ENCODE assay signal across 1 cellular context in the genomic region with DNA sequence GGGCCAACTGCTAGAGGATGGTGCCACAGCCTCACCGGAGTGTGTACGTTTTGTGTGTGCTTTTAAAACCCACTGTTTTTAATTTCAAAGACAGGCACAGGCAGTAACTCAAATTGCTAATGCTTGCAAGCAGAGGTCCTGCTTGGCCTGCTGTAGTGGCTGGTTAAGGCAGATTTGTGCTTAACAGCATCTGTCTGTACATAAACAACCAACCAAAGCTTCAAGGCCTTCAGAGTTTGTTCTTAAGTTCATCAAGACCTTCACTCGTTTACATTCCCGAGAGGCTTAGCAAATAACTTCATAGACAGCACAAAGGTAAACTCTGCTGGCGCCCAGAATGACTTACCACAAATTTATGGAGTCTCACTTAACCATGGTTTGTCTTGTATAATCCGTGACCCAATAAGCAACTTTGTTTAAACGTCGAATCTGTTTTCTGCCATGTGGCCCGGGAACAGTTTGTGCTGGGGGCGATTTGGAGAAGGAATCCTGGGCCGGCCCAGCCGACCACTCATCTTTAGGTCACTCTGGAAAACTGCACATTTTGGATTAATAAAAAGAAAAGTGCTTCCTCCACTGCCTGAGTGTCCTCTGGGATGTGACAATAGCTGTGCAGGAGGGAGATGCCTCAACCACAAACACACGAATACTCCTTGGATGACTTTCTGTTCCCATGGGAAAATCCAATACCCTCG.
TF ChIP-seq lines count a peak whose summit lies in the region.

No MANE protein-coding gene starts in this region.

TF ChIP-seq in HepG2, 621 proteins besides CTCF, POLR2A, EP300 and RAD21 (continued from another document and continues in another):
- TF ChIP-seq TEAD2 (CRISPR knock-in tag; IDR thresholded peaks at IDR 0.05), result no peak
- TF ChIP-seq, protein P1, sequence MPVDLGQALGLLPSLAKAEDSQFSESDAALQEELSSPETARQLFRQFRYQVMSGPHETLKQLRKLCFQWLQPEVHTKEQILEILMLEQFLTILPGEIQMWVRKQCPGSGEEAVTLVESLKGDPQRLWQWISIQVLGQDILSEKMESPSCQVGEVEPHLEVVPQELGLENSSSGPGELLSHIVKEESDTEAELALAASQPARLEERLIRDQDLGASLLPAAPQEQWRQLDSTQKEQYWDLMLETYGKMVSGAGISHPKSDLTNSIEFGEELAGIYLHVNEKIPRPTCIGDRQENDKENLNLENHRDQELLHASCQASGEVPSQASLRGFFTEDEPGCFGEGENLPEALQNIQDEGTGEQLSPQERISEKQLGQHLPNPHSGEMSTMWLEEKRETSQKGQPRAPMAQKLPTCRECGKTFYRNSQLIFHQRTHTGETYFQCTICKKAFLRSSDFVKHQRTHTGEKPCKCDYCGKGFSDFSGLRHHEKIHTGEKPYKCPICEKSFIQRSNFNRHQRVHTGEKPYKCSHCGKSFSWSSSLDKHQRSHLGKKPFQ (CRISPR knock-in tag; IDR thresholded peaks at IDR 0.05; ENCODE audit: insufficient replicate concordance), result no peak
- TF ChIP-seq, protein P2, sequence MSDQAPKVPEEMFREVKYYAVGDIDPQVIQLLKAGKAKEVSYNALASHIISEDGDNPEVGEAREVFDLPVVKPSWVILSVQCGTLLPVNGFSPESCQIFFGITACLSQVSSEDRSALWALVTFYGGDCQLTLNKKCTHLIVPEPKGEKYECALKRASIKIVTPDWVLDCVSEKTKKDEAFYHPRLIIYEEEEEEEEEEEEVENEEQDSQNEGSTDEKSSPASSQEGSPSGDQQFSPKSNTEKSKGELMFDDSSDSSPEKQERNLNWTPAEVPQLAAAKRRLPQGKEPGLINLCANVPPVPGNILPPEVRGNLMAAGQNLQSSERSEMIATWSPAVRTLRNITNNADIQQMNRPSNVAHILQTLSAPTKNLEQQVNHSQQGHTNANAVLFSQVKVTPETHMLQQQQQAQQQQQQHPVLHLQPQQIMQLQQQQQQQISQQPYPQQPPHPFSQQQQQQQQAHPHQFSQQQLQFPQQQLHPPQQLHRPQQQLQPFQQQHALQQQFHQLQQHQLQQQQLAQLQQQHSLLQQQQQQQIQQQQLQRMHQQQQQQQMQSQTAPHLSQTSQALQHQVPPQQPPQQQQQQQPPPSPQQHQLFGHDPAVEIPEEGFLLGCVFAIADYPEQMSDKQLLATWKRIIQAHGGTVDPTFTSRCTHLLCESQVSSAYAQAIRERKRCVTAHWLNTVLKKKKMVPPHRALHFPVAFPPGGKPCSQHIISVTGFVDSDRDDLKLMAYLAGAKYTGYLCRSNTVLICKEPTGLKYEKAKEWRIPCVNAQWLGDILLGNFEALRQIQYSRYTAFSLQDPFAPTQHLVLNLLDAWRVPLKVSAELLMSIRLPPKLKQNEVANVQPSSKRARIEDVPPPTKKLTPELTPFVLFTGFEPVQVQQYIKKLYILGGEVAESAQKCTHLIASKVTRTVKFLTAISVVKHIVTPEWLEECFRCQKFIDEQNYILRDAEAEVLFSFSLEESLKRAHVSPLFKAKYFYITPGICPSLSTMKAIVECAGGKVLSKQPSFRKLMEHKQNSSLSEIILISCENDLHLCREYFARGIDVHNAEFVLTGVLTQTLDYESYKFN (CRISPR knock-in tag; conservative IDR thresholded peaks at IDR 0.05), result 0 out of 2 replicates have a peak, but pooled peaks have one; percentile 29
- TF ChIP-seq, protein P3, sequence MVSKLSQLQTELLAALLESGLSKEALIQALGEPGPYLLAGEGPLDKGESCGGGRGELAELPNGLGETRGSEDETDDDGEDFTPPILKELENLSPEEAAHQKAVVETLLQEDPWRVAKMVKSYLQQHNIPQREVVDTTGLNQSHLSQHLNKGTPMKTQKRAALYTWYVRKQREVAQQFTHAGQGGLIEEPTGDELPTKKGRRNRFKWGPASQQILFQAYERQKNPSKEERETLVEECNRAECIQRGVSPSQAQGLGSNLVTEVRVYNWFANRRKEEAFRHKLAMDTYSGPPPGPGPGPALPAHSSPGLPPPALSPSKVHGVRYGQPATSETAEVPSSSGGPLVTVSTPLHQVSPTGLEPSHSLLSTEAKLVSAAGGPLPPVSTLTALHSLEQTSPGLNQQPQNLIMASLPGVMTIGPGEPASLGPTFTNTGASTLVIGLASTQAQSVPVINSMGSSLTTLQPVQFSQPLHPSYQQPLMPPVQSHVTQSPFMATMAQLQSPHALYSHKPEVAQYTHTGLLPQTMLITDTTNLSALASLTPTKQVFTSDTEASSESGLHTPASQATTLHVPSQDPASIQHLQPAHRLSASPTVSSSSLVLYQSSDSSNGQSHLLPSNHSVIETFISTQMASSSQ (IDR thresholded peaks at IDR 0.05; ENCODE audit: low read depth), result no peak
- TF ChIP-seq, protein P3 (CRISPR knock-in tag; IDR thresholded peaks at IDR 0.05; ENCODE audit: borderline replicate concordance), result no peak
- TF ChIP-seq, protein P4, sequence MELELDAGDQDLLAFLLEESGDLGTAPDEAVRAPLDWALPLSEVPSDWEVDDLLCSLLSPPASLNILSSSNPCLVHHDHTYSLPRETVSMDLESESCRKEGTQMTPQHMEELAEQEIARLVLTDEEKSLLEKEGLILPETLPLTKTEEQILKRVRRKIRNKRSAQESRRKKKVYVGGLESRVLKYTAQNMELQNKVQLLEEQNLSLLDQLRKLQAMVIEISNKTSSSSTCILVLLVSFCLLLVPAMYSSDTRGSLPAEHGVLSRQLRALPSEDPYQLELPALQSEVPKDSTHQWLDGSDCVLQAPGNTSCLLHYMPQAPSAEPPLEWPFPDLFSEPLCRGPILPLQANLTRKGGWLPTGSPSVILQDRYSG (CRISPR knock-in tag; IDR thresholded peaks at IDR 0.05), result no peak
- TF ChIP-seq NCOA2 (CRISPR knock-in tag; IDR thresholded peaks at IDR 0.05), result peak; percentile 81
- TF ChIP-seq FOXJ3 (CRISPR knock-in tag; IDR thresholded peaks at IDR 0.05; ENCODE audit: borderline replicate concordance), result 0 out of 2 replicates have a peak, but pooled peaks have one; percentile 42
- no peak for TF ChIP-seq HNRNPLL (IDR thresholded peaks at IDR 0.05; ENCODE audit: low read depth, low read length, poor library complexity, severe bottlenecking)
- TF ChIP-seq GATAD2A (CRISPR knock-in tag; IDR thresholded peaks at IDR 0.05), result 0 out of 2 replicates have a peak, but pooled peaks have one; percentile 9
- TF ChIP-seq, protein P5, sequence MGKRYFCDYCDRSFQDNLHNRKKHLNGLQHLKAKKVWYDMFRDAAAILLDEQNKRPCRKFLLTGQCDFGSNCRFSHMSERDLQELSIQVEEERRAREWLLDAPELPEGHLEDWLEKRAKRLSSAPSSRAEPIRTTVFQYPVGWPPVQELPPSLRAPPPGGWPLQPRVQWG (CRISPR knock-in tag; IDR thresholded peaks at IDR 0.05; ENCODE audit: borderline replicate concordance, low read depth), result no peak
- no peak for TF ChIP-seq ZNF589 (CRISPR knock-in tag; conservative IDR thresholded peaks at IDR 0.05)
- peak; percentile 30; the same call in 1 of the 2 replicates for TF ChIP-seq DMAP1 (CRISPR knock-in tag; IDR thresholded peaks at IDR 0.05)
- TF ChIP-seq ZNF501 (CRISPR knock-in tag; IDR thresholded peaks at IDR 0.05), result 0 out of 2 replicates have a peak, but pooled peaks have one; percentile 28
- peak; percentile 98 for TF ChIP-seq BCL6 (CRISPR knock-in tag; IDR thresholded peaks at IDR 0.05)
- TF ChIP-seq, protein P6, sequence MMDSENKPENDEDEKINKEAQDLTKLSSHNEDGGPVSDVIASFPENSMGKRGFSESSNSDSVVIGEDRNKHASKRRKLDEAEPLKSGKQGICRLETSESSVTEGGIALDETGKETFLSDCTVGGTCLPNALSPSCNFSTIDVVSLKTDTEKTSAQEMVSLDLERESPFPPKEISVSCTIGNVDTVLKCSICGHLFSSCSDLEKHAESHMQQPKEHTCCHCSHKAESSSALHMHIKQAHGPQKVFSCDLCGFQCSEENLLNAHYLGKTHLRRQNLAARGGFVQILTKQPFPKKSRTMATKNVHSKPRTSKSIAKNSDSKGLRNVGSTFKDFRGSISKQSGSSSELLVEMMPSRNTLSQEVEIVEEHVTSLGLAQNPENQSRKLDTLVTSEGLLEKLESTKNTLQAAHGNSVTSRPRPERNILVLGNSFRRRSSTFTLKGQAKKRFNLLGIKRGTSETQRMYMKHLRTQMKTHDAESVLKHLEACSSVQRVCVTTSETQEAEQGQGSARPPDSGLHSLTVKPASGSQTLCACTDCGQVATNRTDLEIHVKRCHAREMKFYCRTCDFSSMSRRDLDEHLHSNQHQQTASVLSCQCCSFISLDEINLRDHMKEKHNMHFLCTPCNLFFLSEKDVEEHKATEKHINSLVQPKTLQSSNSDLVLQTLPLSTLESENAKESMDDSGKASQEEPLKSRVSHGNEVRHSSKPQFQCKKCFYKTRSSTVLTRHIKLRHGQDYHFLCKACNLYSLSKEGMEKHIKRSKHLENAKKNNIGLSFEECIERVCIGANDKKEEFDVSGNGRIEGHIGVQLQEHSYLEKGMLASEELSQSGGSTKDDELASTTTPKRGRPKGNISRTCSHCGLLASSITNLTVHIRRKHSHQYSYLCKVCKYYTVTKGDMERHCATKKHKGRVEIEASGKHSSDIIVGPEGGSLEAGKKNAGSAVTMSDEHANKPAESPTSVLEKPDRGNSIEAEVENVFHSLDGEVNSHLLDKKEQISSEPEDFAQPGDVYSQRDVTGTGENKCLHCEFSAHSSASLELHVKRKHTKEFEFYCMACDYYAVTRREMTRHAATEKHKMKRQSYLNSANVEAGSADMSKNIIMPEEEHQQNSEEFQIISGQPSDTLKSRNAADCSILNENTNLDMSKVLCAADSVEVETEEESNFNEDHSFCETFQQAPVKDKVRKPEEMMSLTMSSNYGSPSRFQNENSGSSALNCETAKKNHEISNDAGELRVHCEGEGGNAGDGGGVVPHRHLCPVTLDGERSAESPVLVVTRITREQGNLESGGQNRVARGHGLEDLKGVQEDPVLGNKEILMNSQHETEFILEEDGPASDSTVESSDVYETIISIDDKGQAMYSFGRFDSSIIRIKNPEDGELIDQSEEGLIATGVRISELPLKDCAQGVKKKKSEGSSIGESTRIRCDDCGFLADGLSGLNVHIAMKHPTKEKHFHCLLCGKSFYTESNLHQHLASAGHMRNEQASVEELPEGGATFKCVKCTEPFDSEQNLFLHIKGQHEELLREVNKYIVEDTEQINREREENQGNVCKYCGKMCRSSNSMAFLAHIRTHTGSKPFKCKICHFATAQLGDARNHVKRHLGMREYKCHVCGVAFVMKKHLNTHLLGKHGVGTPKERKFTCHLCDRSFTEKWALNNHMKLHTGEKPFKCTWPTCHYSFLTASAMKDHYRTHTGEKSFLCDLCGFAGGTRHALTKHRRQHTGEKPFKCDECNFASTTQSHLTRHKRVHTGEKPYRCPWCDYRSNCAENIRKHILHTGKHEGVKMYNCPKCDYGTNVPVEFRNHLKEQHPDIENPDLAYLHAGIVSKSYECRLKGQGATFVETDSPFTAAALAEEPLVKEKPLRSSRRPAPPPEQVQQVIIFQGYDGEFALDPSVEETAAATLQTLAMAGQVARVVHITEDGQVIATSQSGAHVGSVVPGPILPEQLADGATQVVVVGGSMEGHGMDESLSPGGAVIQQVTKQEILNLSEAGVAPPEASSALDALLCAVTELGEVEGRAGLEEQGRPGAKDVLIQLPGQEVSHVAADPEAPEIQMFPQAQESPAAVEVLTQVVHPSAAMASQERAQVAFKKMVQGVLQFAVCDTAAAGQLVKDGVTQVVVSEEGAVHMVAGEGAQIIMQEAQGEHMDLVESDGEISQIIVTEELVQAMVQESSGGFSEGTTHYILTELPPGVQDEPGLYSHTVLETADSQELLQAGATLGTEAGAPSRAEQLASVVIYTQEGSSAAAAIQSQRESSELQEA (CRISPR knock-in tag; IDR thresholded peaks at IDR 0.05; ENCODE audit: not compliant biosample characterization), result no peak
- TF ChIP-seq, protein P7, sequence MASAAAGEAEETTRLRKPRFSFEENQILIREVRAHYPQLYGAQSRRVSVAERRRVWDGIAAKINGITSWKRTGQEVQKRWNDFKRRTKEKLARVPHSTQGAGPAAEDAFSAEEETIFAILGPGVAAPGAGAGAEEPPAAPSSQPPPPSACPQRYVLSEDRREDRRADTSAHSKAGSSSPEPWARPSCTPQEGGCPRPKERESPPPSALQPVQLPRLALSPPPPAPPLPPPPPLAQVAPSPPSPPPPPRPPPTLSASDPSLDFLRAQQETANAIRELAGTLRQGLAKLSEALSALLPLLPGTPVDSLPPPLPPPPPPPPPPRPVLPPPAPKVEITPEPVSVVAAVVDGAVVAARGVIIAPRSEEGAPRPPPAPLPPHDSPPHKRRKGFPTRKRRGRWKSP (CRISPR knock-in tag; IDR thresholded peaks at IDR 0.05), result no peak
- no peak for TF ChIP-seq SPEN (CRISPR knock-in tag; IDR thresholded peaks at IDR 0.05; ENCODE audit: low read depth)
- TF ChIP-seq MED13 (CRISPR knock-in tag; IDR thresholded peaks at IDR 0.05), result 0 out of 2 replicates have a peak, but pooled peaks have one; percentile 26
- TF ChIP-seq SOX13 (IDR thresholded peaks at IDR 0.05), result no peak
- peak in 1 of 2 experiments; percentile 73; a peak in 1 of 4 replicates for TF ChIP-seq SOX13 (CRISPR knock-in tag; conservative IDR thresholded peaks at IDR 0.05 in 1 of 2, IDR thresholded peaks at IDR 0.05 in 1 of 2)
- no peak for TF ChIP-seq ZFP37 (CRISPR knock-in tag; IDR thresholded peaks at IDR 0.05; ENCODE audit: borderline replicate concordance)
- TF ChIP-seq, protein P8, sequence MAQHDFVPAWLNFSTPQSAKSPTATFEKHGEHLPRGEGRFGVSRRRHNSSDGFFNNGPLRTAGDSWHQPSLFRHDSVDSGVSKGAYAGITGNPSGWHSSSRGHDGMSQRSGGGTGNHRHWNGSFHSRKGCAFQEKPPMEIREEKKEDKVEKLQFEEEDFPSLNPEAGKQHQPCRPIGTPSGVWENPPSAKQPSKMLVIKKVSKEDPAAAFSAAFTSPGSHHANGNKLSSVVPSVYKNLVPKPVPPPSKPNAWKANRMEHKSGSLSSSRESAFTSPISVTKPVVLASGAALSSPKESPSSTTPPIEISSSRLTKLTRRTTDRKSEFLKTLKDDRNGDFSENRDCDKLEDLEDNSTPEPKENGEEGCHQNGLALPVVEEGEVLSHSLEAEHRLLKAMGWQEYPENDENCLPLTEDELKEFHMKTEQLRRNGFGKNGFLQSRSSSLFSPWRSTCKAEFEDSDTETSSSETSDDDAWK (CRISPR knock-in tag; IDR thresholded peaks at IDR 0.05), result no peak
- TF ChIP-seq ZNF484 (CRISPR knock-in tag; IDR thresholded peaks at IDR 0.05; ENCODE audit: borderline replicate concordance, low read depth), result no peak
- TF ChIP-seq FOXK1 (CRISPR knock-in tag; IDR thresholded peaks at IDR 0.05; ENCODE audit: borderline replicate concordance, low read depth), result 0 out of 2 replicates have a peak, but pooled peaks have one; percentile 16
- TF ChIP-seq ZNF605 (CRISPR knock-in tag; IDR thresholded peaks at IDR 0.05), result no peak
- TF ChIP-seq PHF21A (CRISPR knock-in tag; IDR thresholded peaks at IDR 0.05), result no peak; the same call in 1 of the 2 replicates
- no peak for TF ChIP-seq ESRRA (CRISPR knock-in tag; IDR thresholded peaks at IDR 0.05; ENCODE audit: low read depth)
- TF ChIP-seq TEAD3 (CRISPR knock-in tag; optimal IDR thresholded peaks at IDR 0.05; ENCODE audit: borderline replicate concordance), result peak; percentile 73
- peak; percentile 27; the same call in 1 of the 2 replicates for TF ChIP-seq SOX5 (CRISPR knock-in tag; IDR thresholded peaks at IDR 0.05; ENCODE audit: borderline replicate concordance)
- TF ChIP-seq FOXA3 (CRISPR knock-in tag; IDR thresholded peaks at IDR 0.05), result peak; percentile 41
- TF ChIP-seq FOXA1 (IDR thresholded peaks at IDR 0.05), result no peak
- peak; percentile 57 for TF ChIP-seq FOXA1 (CRISPR knock-in tag; IDR thresholded peaks at IDR 0.05)
